8 cellular contexts compared by ENCODE assay signal in the genomic region with DNA sequence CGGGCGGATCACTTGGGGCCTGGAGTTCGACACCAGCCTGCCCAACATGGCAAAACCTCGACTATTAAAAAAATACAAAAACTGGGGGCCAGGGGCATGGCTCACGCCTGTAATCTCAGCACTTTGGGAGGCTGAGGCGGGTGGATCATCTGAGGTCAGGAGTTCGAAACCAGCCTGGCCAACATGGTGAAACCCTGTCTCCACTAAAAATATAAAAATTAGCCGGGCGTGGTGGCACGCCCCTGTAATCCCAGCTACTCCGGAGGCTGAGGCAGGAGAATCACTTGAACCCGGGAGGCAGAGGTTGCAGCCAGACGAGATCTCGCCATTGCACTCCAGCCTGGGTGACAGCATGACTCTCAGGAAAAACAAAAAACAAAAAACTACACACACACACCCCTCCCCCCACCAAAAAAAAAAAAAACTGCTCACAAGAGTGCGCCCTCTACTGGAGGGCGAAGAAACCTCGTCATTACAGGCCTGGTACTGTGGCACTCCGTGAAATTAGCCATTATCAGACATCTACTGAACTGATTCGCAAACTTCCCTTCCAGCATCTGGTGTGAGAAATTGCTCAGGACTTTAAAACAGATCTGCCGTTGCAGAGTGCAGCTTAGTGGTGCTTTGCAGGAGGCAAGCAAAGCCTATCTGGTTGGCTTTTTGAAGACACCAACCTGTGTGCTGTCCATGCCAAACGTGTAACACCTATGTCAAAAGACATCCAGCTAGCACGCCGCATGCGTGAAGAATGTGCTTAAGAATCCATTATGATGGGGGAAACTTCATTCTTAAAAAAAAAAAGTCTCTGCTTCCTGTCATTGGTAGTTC. TPM values are rescaled to one million over a fixed set of nuclear protein-coding genes. Genes with fewer than 3 reads are reported as not detected.
DNase-seq lines count a peak whose midpoint lies in the region; ATAC-seq and TF ChIP-seq lines count a peak whose summit lies in the region.

No MANE protein-coding gene starts in this region.

- TF ChIP-seq CTCF in esophagus muscularis mucosa (IDR thresholded peaks at IDR 0.05) (peak; percentile 66 to 86 (median 76)), neural cell (IDR thresholded peaks at IDR 0.05; ENCODE audit: poor library complexity, severe bottlenecking) (peak; percentile 76)

- H2AFZ ChIP-seq in neural cell (ENCODE audit: low read depth, low read length), result no peak overlapping the region

- H3K79me2 ChIP-seq in neural cell (replicated peaks; ENCODE audit: insufficient read depth, low read length), result peaks cover 5% of the 10 kb centered on the region

- H3K4me1 ChIP-seq in esophagus muscularis mucosa, result peaks cover 18 to 30% (median 25%) of the 10 kb centered on the region in 4 donors

- no peak overlapping the region for H3K4me2 ChIP-seq in neural cell (ENCODE audit: low read length)

- no peak for TF ChIP-seq POLR2A in esophagus muscularis mucosa (IDR thresholded peaks at IDR 0.05; ENCODE audit: low read depth)

- TF ChIP-seq RAD21 in neural cell (conservative IDR thresholded peaks at IDR 0.05), result peak; percentile 29

- DNase-seq in DMS 273 (lab: John Stamatoyannopoulos, UW; ENCODE audit: unreplicated experiment) (peak; percentile 82), OCI-M1 (lab: John Stamatoyannopoulos, UW) (peak; percentile 79), esophagus muscularis mucosa (ENCODE audit: extremely low spot score) (no peak), GM19240 (ENCODE audit: insufficient read length, low spot score) (no peak)
- peak; percentile 52 for DNase-seq in activated T-cell treated with anti-CD3 and anti-CD28 coated beads, Interleukin-2, amount 50 U/mL, for 1 hour

- peaks cover 0 to 9% (median 0%) of the 10 kb centered on the region in 4 donors for H3K27me3 ChIP-seq in esophagus muscularis mucosa
- no peaks in the 10 kb centered on the region for H3K27me3 ChIP-seq in neural cell (ENCODE audit: insufficient read depth, low read depth, low read length)

- no peaks in the 10 kb centered on the region for H4K20me1 ChIP-seq in neural cell (ENCODE audit: insufficient read depth)

- H3K4me3 ChIP-seq in esophagus muscularis mucosa (peak overlapping the region in 1 of 4 donors; percentile 24), neural cell (ENCODE audit: low read length) (no peak overlapping the region)

- H3K9me3 ChIP-seq in esophagus muscularis mucosa (no peaks in the 10 kb centered on the region), neural cell (ENCODE audit: low read length) (no peaks in the 10 kb centered on the region)

- H3K9me2 ChIP-seq in neural cell (ENCODE audit: insufficient read depth, low read length), result no peaks in the 10 kb centered on the region

- H3K36me3 ChIP-seq in esophagus muscularis mucosa, result peaks cover 0 to 23% (median 7%) of the 10 kb centered on the region in 4 donors
- no peaks in the 10 kb centered on the region for H3K36me3 ChIP-seq in neural cell (ENCODE audit: insufficient read depth, low read length)

- intact Hi-C loops in esophagus muscularis mucosa (cut with DNase I), result no loop called here

- TF ChIP-seq EP300 in esophagus muscularis mucosa (IDR thresholded peaks at IDR 0.05) (no peak), neural cell (conservative IDR thresholded peaks at IDR 0.05; ENCODE audit: poor library complexity, severe bottlenecking) (no peak)

- H3K27ac ChIP-seq in esophagus muscularis mucosa (replicated peaks in 1 of 4) (peak overlapping the region in 1 of 4 donors; percentile 32), neural cell (ENCODE audit: low read length) (no peak overlapping the region)

- peak; percentile 49 for ATAC-seq in HG03442 (IDR thresholded peaks at IDR 0.05; ENCODE audit: unreplicated experiment)
- ATAC-seq in GM21360 (IDR thresholded peaks at IDR 0.05; ENCODE audit: unreplicated experiment), result no peak

- H3F3A ChIP-seq in neural cell (ENCODE audit: insufficient read depth, low read length, poor library complexity, severe bottlenecking), result no peaks in the 10 kb centered on the region

- H3K9ac ChIP-seq in neural cell (ENCODE audit: low read length), result no peak overlapping the region

- 29% methylated on average over 24 of the region's 24 CpGs for WGBS in esophagus muscularis mucosa

TF ChIP-seq in neural cell, 6 proteins besides CTCF, POLR2A, EP300 and RAD21:
- TF ChIP-seq, protein P1, sequence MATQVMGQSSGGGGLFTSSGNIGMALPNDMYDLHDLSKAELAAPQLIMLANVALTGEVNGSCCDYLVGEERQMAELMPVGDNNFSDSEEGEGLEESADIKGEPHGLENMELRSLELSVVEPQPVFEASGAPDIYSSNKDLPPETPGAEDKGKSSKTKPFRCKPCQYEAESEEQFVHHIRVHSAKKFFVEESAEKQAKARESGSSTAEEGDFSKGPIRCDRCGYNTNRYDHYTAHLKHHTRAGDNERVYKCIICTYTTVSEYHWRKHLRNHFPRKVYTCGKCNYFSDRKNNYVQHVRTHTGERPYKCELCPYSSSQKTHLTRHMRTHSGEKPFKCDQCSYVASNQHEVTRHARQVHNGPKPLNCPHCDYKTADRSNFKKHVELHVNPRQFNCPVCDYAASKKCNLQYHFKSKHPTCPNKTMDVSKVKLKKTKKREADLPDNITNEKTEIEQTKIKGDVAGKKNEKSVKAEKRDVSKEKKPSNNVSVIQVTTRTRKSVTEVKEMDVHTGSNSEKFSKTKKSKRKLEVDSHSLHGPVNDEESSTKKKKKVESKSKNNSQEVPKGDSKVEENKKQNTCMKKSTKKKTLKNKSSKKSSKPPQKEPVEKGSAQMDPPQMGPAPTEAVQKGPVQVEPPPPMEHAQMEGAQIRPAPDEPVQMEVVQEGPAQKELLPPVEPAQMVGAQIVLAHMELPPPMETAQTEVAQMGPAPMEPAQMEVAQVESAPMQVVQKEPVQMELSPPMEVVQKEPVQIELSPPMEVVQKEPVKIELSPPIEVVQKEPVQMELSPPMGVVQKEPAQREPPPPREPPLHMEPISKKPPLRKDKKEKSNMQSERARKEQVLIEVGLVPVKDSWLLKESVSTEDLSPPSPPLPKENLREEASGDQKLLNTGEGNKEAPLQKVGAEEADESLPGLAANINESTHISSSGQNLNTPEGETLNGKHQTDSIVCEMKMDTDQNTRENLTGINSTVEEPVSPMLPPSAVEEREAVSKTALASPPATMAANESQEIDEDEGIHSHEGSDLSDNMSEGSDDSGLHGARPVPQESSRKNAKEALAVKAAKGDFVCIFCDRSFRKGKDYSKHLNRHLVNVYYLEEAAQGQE (IDR thresholded peaks at IDR 0.05; ENCODE audit: borderline replicate concordance), result no peak
- TF ChIP-seq SMC3 (conservative IDR thresholded peaks at IDR 0.05; ENCODE audit: poor library complexity), result peak; percentile 55
- no peak for TF ChIP-seq TAF1 (IDR thresholded peaks at IDR 0.05; ENCODE audit: low read depth)

RNA-seq across cellular contexts. Expression of a gene that starts 7.7 kb away (rescaled TPM):
- total RNA-seq in esophagus muscularis mucosa, result 1 to 10 TPM; 5.4 to 6.3 (median 5.5) TPM
- 16.1 and 17.2 TPM in 2 replicates for polyA plus RNA-seq in neural cell
- 11.7 and 13.9 TPM in 2 replicates for polyA minus RNA-seq in neural cell

RNA-seq across cellular contexts. Expression of a gene that starts 9.0 kb away (rescaled TPM):
- total RNA-seq in esophagus muscularis mucosa, result 10 to 100 TPM in 3 of 4 donors, 1 to 10 TPM in 1; 8.3 to 14.2 (median 12.4) TPM
- polyA plus RNA-seq in neural cell, result 4.4 and 6.6 TPM in 2 replicates
- 9.0 and 9.4 TPM in 2 replicates for polyA minus RNA-seq in neural cell

RNA-seq across cellular contexts. Expression of a gene that starts 11.7 kb away (rescaled TPM):
- 100 to 1,000 TPM in 3 of 4 donors, 10 to 100 TPM in 1; 92.8 to 132 (median 121) TPM for total RNA-seq in esophagus muscularis mucosa
- 35.8 and 50.8 TPM in 2 replicates for polyA plus RNA-seq in neural cell
- polyA minus RNA-seq in neural cell, result 16.8 and 24.8 TPM in 2 replicates

RNA-seq across cellular contexts. Expression of a gene that starts 26.3 kb away (rescaled TPM):
- total RNA-seq in esophagus muscularis mucosa, result 10 to 100 TPM; 44.6 to 68.1 (median 53.9) TPM
- polyA plus RNA-seq in neural cell, result 431 and 532 TPM in 2 replicates
- 80.8 and 103 TPM in 2 replicates for polyA minus RNA-seq in neural cell

RNA-seq across cellular contexts. Expression of a gene that starts 57.2 kb away (rescaled TPM):
- total RNA-seq in esophagus muscularis mucosa, result under 1 TPM in 1 of 4 donors, not detected in 3; 0.33 TPM
- polyA plus RNA-seq in neural cell, result not detected in 2 replicates
- not detected in 2 replicates for polyA minus RNA-seq in neural cell

Comparison
In these comparisons a context has a peak if more than half of its experiments do, and no peak if none do; other contexts are left out.
1. DNase-seq: peak in DMS 273 (single experiment), OCI-M1 (single experiment) and activated T-cell treated with anti-CD3 and anti-CD28 coated beads, Interleukin-2, amount 50 U/mL, for 1 hour (single experiment); none in esophagus muscularis mucosa (single experiment) and GM19240 (single experiment).